ENCODE assay signal across 21 cellular contexts in genomic region chr2:114265256-114265655, GRCh38.
DNase-seq lines count a peak whose midpoint lies in the region; ATAC-seq, FAIRE-seq and TF ChIP-seq lines count a peak whose summit lies in the region.
"Had no signal": no experiment of that assay in that cellular context is flagged by ENCODE, and none has a peak within 500 bp of the region (broad histone marks: within the 10 kb centered on the region; RNA-seq: fewer than 3 reads in every experiment).

No MANE protein-coding gene starts in this region.

- no peak overlapping the region for H3K23ac ChIP-seq in H1 (ENCODE audit: insufficient read length)

- no peaks in the 10 kb centered on the region for H3K23me2 ChIP-seq in H1 (ENCODE audit: low read depth, low read length)

- WGBS in H1 (ENCODE audit: extremely low coverage in 1 of 2, insufficient coverage in 1 of 2, insufficient read length in 1 of 2, insufficient replicate concordance in 2 of 2, low coverage in 1 of 2, low lambda C conversion rate in 2 of 2, missing lambda C conversion rate in 1 of 2), 2 experiments: 83% methylated on average over 4 of the region's 4 CpGs; no CpG with 5 or more reads in 1 of the 2 experiments
- WGBS in thyroid gland, 2 donors: 32 to 33% methylated on average over 4 of the region's 4 CpGs

- H3K14ac ChIP-seq in H1 (ENCODE audit: insufficient read length): no peak overlapping the region

- H2BK120ac ChIP-seq in H1 (replicated peaks; ENCODE audit: low read depth, low read length): no peak overlapping the region

- TF ChIP-seq POLR2A in H1 (IDR thresholded peaks at IDR 0.05; ENCODE audit: control extremely low read depth in 1 of 2, low read depth in 2 of 2, low read length in 2 of 2) (no peak), thyroid gland (IDR thresholded peaks at IDR 0.05) (no peak)

- no peak overlapping the region for H2BK15ac ChIP-seq in H1 (ENCODE audit: low read length)

- FAIRE-seq in H1 (lab: Jason Lieb, UNC): no peak
- FAIRE-seq: A204.1, D721Med, GM12891, GM18507 had no signal

- H3K4me3 ChIP-seq in H1 (ENCODE audit: extremely low read depth in 1 of 4, insufficient read depth in 2 of 4, low read depth in 3 of 4, low read length in 4 of 4) (no peak overlapping the region), thyroid gland (replicated peaks in 1 of 3) (no peak overlapping the region)
- H3K4me3 ChIP-seq: BLaER1 had no signal

- H3K56ac ChIP-seq in H1 (replicated peaks; ENCODE audit: insufficient read length, low read depth, low read length): no peak overlapping the region

- intact Hi-C loops in thyroid gland (cut with DNase I): no loop called here

- POLR2A ChIA-PET in H1 (lab: Charles Lee; ENCODE audit: partially characterized antibody): no interaction called here

- H4K91ac ChIP-seq in H1 (replicated peaks; ENCODE audit: insufficient read length, low read length): no peak overlapping the region

- no peak overlapping the region for H3K18ac ChIP-seq in H1 (ENCODE audit: extremely low read depth, low read length)

- H3K9me3 ChIP-seq in H1 (ENCODE audit: insufficient read depth in 2 of 2, low read depth in 1 of 2, low read length in 1 of 2) (no peaks in the 10 kb centered on the region), thyroid gland (no peaks in the 10 kb centered on the region)
- H3K9me3 ChIP-seq: BLaER1 had no signal

- H2BK12ac ChIP-seq in H1 (ENCODE audit: low read depth, low read length): no peak overlapping the region

- no peak overlapping the region for H3K4ac ChIP-seq in H1 (replicated peaks; ENCODE audit: insufficient read length, low read depth, low read length)

- no peak overlapping the region for H4K8ac ChIP-seq in H1 (ENCODE audit: extremely low read depth, insufficient read depth, low read length)

- no peak for TF ChIP-seq RAD21 in H1 (IDR thresholded peaks at IDR 0.05 in 1 of 2, conservative IDR thresholded peaks at IDR 0.05 in 1 of 2; ENCODE audit: low read depth in 2 of 2, low read length in 2 of 2)

- no peak for ATAC-seq in GM19397 (IDR thresholded peaks at IDR 0.05; ENCODE audit: unreplicated experiment)
- ATAC-seq: CD8-positive, alpha-beta T cell had no signal

- H3K9ac ChIP-seq in H1 (replicated peaks in 1 of 4; ENCODE audit: extremely low read depth in 1 of 4, low read depth in 3 of 4, low read length in 3 of 4): no peak overlapping the region
- H3K9ac ChIP-seq: BLaER1 had no signal

- H3K36me3 ChIP-seq in H1 (ENCODE audit: control insufficient read depth in 2 of 4, insufficient read depth in 4 of 4, low read length in 3 of 4) (no peaks in the 10 kb centered on the region; a peak in 1 of 8 replicates), thyroid gland (no peaks in the 10 kb centered on the region)
- H3K36me3 ChIP-seq: BLaER1 had no signal

- CTCF ChIA-PET in H1 (lab: Charles Lee; ENCODE audit: partially characterized antibody): no interaction called here

- H3K27ac ChIP-seq in H1 (ENCODE audit: low read depth, low read length) (no peak overlapping the region), thyroid gland (no peak overlapping the region)
- H3K27ac ChIP-seq: 22Rv1, BLaER1, C4-2B had no signal

- 0 out of 2 replicates have a peak overlapping the region, but pooled peaks have one; percentile 29 for H2AFZ ChIP-seq in H1 (ENCODE audit: low read length)

- H3K4me2 ChIP-seq in H1 (ENCODE audit: insufficient read depth in 1 of 2, low read depth in 2 of 2, low read length in 2 of 2): no peak overlapping the region
- H3K4me2 ChIP-seq: BLaER1 had no signal

- no peaks in the 10 kb centered on the region for H4K20me1 ChIP-seq in H1 (replicated peaks in 1 of 2; ENCODE audit: control insufficient read depth in 1 of 2, insufficient read depth in 2 of 2, low read length in 2 of 2)
- H4K20me1 ChIP-seq: BLaER1 had no signal

- peak; percentile 15 for DNase-seq in NCI-H2107 treated with DMSO at 0.1 percent for 48 hours (lab: John Stamatoyannopoulos, UW; ENCODE audit: unreplicated experiment)
- DNase-seq in NCI-H2107 (lab: John Stamatoyannopoulos, UW): no peak
- DNase-seq in H1 (ENCODE audit: low read depth in 1 of 2, low spot score in 2 of 2): no peak
- DNase-seq in thyroid gland: peak; percentile 4 to 6
- no peak for DNase-seq in activated effector memory CD4-positive, alpha-beta T cell treated with anti-CD3 and anti-CD28 coated beads, Interleukin-2, amount 50 U/mL, for 16 hours
- DNase-seq: CD4-positive, CD25-positive, alpha-beta regulatory T cell; CD8-positive, alpha-beta T cell; DMS 273 treated with DMSO at 0.1 percent for 48 hours; DMS79; GF-D8; GOT3; H7; HCEC 1CT had no signal

- H3K79me2 ChIP-seq in H1 (ENCODE audit: control insufficient read depth in 1 of 2, insufficient read depth in 2 of 2, low read length in 2 of 2): no peaks in the 10 kb centered on the region

- H4K5ac ChIP-seq in H1 (ENCODE audit: insufficient read length, low read depth, low read length): no peak overlapping the region

- H3K27me3 ChIP-seq in H1 (replicated peaks in 1 of 4; ENCODE audit: control insufficient read depth in 3 of 4, extremely low read depth in 1 of 4, insufficient read depth in 3 of 4, low read length in 3 of 4): no peaks in the 10 kb centered on the region
- no peaks in the 10 kb centered on the region for H3K27me3 ChIP-seq in thyroid gland
- H3K27me3 ChIP-seq: BLaER1 had no signal

- no peak for TF ChIP-seq EP300 in H1 (IDR thresholded peaks at IDR 0.05; ENCODE audit: borderline replicate concordance in 1 of 2, low read depth in 2 of 2, low read length in 2 of 2)

- TF ChIP-seq CTCF in H1 (IDR thresholded peaks at IDR 0.05; ENCODE audit: control extremely low read depth in 1 of 3, insufficient read depth in 1 of 3, low read depth in 1 of 3, low read length in 3 of 3) (no peak), thyroid gland (IDR thresholded peaks at IDR 0.05) (no peak)

- no peaks in the 10 kb centered on the region for H3K79me1 ChIP-seq in H1 (ENCODE audit: low read depth, low read length)

- H2AK5ac ChIP-seq in H1 (ENCODE audit: low read depth, low read length): no peak overlapping the region

- H2BK20ac ChIP-seq in H1 (ENCODE audit: low read length): no peak overlapping the region

- no peak overlapping the region for H2BK5ac ChIP-seq in H1 (ENCODE audit: low read depth, low read length)

- H3K4me1 ChIP-seq in H1 (replicated peaks in 1 of 4; ENCODE audit: control insufficient read depth in 3 of 4, insufficient read depth in 4 of 4, low read length in 3 of 4) (peaks cover 0 to 10% (median 0%) of the 10 kb centered on the region in 4 experiments; a peak in 3 of 7 replicates), thyroid gland (no peaks in the 10 kb centered on the region)
- H3K4me1 ChIP-seq: BLaER1 had no signal

TF ChIP-seq in H1, 55 proteins besides CTCF, POLR2A, EP300 and RAD21:
- no peak for TF ChIP-seq YY1 (IDR thresholded peaks at IDR 0.05; ENCODE audit: low read depth, low read length)
- TF ChIP-seq TEAD4 (IDR thresholded peaks at IDR 0.05; ENCODE audit: low read depth, low read length): no peak
- no peak for TF ChIP-seq SP1 (IDR thresholded peaks at IDR 0.05; ENCODE audit: low read depth, low read length)
- no peak for TF ChIP-seq SAP30 (IDR thresholded peaks at IDR 0.05; ENCODE audit: insufficient read depth, insufficient replicate concordance, low read length)
- no peak for TF ChIP-seq SIN3A (conservative IDR thresholded peaks at IDR 0.05 in 1 of 2, IDR thresholded peaks at IDR 0.05 in 1 of 2; ENCODE audit: low read depth in 1 of 2, low read length in 2 of 2)
- no peak for TF ChIP-seq TAF7 (optimal IDR thresholded peaks at IDR 0.05; ENCODE audit: borderline replicate concordance, low read depth, low read length)
- no peak for TF ChIP-seq JUND (IDR thresholded peaks at IDR 0.05; ENCODE audit: low read length)
- TF ChIP-seq HDAC2 (IDR thresholded peaks at IDR 0.05; ENCODE audit: borderline replicate concordance in 1 of 2, low read depth in 2 of 2, low read length in 2 of 2): no peak
- TF ChIP-seq SP4 (IDR thresholded peaks at IDR 0.05; ENCODE audit: low read length): no peak
- no peak for TF ChIP-seq SP2 (IDR thresholded peaks at IDR 0.05; ENCODE audit: low read length)
- TF ChIP-seq ZNF274 (IDR thresholded peaks at IDR 0.05; ENCODE audit: borderline replicate concordance, extremely low read depth, low read length): no peak
- TF ChIP-seq JUN (IDR thresholded peaks at IDR 0.05; ENCODE audit: low read depth, low read length): no peak
- no peak for TF ChIP-seq CHD1 (IDR thresholded peaks at IDR 0.05; ENCODE audit: low read depth, low read length)
- TF ChIP-seq BACH1 (IDR thresholded peaks at IDR 0.05; ENCODE audit: low read length): no peak
- TF ChIP-seq CTBP2 (IDR thresholded peaks at IDR 0.05; ENCODE audit: borderline replicate concordance, insufficient read depth, insufficient read length, low read length): no peak
- TF ChIP-seq POLR2AphosphoS5 (IDR thresholded peaks at IDR 0.05; ENCODE audit: low read depth, low read length): no peak
- no peak for TF ChIP-seq CBX8 (IDR thresholded peaks at IDR 0.05; ENCODE audit: borderline replicate concordance, low read depth, low read length)
- no peak for TF ChIP-seq KDM5A (IDR thresholded peaks at IDR 0.05; ENCODE audit: low read length)
- TF ChIP-seq EGR1 (IDR thresholded peaks at IDR 0.05; ENCODE audit: borderline replicate concordance, low read depth, low read length): no peak

Comparison
In these comparisons a context has a peak if more than half of its experiments do, and no peak if none do; other contexts are left out.
1. DNase-seq: peak in NCI-H2107 treated with DMSO at 0.1 percent for 48 hours (single experiment) and thyroid gland (2 of 2); none in NCI-H2107 (single experiment), H1 (0 of 2) and activated effector memory CD4-positive, alpha-beta T cell treated with anti-CD3 and anti-CD28 coated beads, Interleukin-2, amount 50 U/mL, for 16 hours (single experiment).